31 cellular contexts compared by ENCODE assay signal in genomic region chr12:27814411-27814810, GRCh38. TPM values are rescaled to one million over a fixed set of nuclear protein-coding genes. Genes with fewer than 3 reads are reported as not detected.
DNase-seq lines count a peak whose midpoint lies in the region; ATAC-seq lines count a peak whose summit lies in the region.
"Had no signal": no experiment of that assay in that cellular context is flagged by ENCODE, and none has a peak within 500 bp of the region (broad histone marks: within the 10 kb centered on the region; RNA-seq: fewer than 3 reads in every experiment).

No MANE protein-coding gene starts in this region.

- H2BK5ac ChIP-seq in mesendoderm (ENCODE audit: low read length) = no peak overlapping the region

- H3K27ac ChIP-seq in naive thymus-derived CD4-positive, alpha-beta T cell (ENCODE audit: low read depth, low read length) = no peak overlapping the region
- no peak overlapping the region for H3K27ac ChIP-seq in mesendoderm (ENCODE audit: low read depth, low read length)
- H3K27ac ChIP-seq: brain microvascular endothelial cell, left ventricle myocardium inferior, neutrophil, right atrium auricular region, RWPE1, SJSA1, testis had no signal

- no peaks in the 10 kb centered on the region for H3K36me3 Mint-ChIP-seq in activated naive CD4-positive, alpha-beta T cell treated with anti-CD3 and anti-CD28 coated beads, Interleukin-2, amount 50 U/mL, for 72 hours
- no peaks in the 10 kb centered on the region for H3K36me3 Mint-ChIP-seq in naive thymus-derived CD4-positive, alpha-beta T cell
- H3K36me3 Mint-ChIP-seq: CD8-positive, alpha-beta T cell had no signal

- no peaks in the 10 kb centered on the region for H3K79me2 ChIP-seq in mesendoderm (ENCODE audit: control insufficient read depth, insufficient read depth, low read length)

- no peak overlapping the region for H2BK120ac ChIP-seq in mesendoderm (ENCODE audit: low read depth, low read length)

- H3K79me1 ChIP-seq in mesendoderm (ENCODE audit: low read length) = no peaks in the 10 kb centered on the region

- no peak overlapping the region for H2AK5ac ChIP-seq in mesendoderm (ENCODE audit: low read length)

- peaks cover 0 to 45% (median 0%) of the 10 kb centered on the region in 5 donors for H3K27me3 Mint-ChIP-seq in naive thymus-derived CD4-positive, alpha-beta T cell
- H3K27me3 Mint-ChIP-seq: activated B cell treated with CpG ODN at 0.5 μM for 24 hours had no signal

- POLR2A ChIA-PET in naive thymus-derived CD4-positive, alpha-beta T cell (lab: Charles Lee) = interaction anchor here (1.4 kb wide), 1 partner anchor 8 kb away, joined by 3 read pairs; no protein-coding TSS in a partner anchor

- no peak overlapping the region for H3K4me3 ChIP-seq in naive thymus-derived CD4-positive, alpha-beta T cell (ENCODE audit: low read length)
- H3K4me3 ChIP-seq in mesendoderm (ENCODE audit: low read length) = no peak overlapping the region
- H3K4me3 ChIP-seq: left ventricle myocardium inferior, right atrium auricular region, SJSA1, smooth muscle cell, testis had no signal

- WGBS in mesendoderm (ENCODE audit: extremely low coverage, insufficient coverage, low lambda C conversion rate) = no CpG with 5 or more reads among the region's 2 CpGs

- H3K9me3 ChIP-seq in naive thymus-derived CD4-positive, alpha-beta T cell (ENCODE audit: control insufficient read depth in 2 of 3, low read length in 3 of 3) = no peaks in the 10 kb centered on the region
- H3K9me3 ChIP-seq: neutrophil, right atrium auricular region, SJSA1, testis had no signal

- H3K9me3 Mint-ChIP-seq in activated naive CD4-positive, alpha-beta T cell treated with anti-CD3 and anti-CD28 coated beads, Interleukin-2, amount 50 U/mL, for 72 hours = peaks cover 0 to 4% of the 10 kb centered on the region in 2 donors
- H3K9me3 Mint-ChIP-seq in naive thymus-derived CD4-positive, alpha-beta T cell = no peaks in the 10 kb centered on the region
- H3K9me3 Mint-ChIP-seq: activated B cell treated with CpG ODN at 0.5 μM for 24 hours; activated T-cell treated with anti-CD3 and anti-CD28 coated beads, Interleukin-2, amount 50 U/mL, for 24 hours; CD8-positive, alpha-beta T cell had no signal

- H3K4ac ChIP-seq in mesendoderm (ENCODE audit: low read depth, low read length) = no peak overlapping the region

- no peak overlapping the region for H3K23ac ChIP-seq in mesendoderm (ENCODE audit: low read length)

- H4K5ac ChIP-seq in mesendoderm (ENCODE audit: low read length) = no peak overlapping the region

- intact Hi-C loops in naive thymus-derived CD4-positive, alpha-beta T cell (cut with micrococcal nuclease) = no loop called here

- no peaks in the 10 kb centered on the region for H3K36me3 ChIP-seq in naive thymus-derived CD4-positive, alpha-beta T cell (ENCODE audit: control insufficient read depth in 2 of 3, insufficient read depth in 3 of 3, low read length in 3 of 3)
- H3K36me3 ChIP-seq in mesendoderm (ENCODE audit: control insufficient read depth, insufficient read depth, low read length) = no peaks in the 10 kb centered on the region
- H3K36me3 ChIP-seq: brain microvascular endothelial cell, left ventricle myocardium inferior, neutrophil, right atrium auricular region, SJSA1 had no signal

- no peak overlapping the region for H3K56ac ChIP-seq in mesendoderm (ENCODE audit: low read length)

- no peak overlapping the region for H4K8ac ChIP-seq in mesendoderm (ENCODE audit: low read depth, low read length)

- peaks cover 0 to 14% of the 10 kb centered on the region in 2 donors for H3K4me1 ChIP-seq in naive thymus-derived CD4-positive, alpha-beta T cell (ENCODE audit: control insufficient read depth in 2 of 2, insufficient read depth in 2 of 2, low read length in 2 of 2)
- H3K4me1 ChIP-seq in mesendoderm (ENCODE audit: control insufficient read depth, low read depth, low read length) = no peaks in the 10 kb centered on the region
- H3K4me1 ChIP-seq: left ventricle myocardium inferior, right atrium auricular region had no signal

- no peak overlapping the region for H3K9ac ChIP-seq in mesendoderm (ENCODE audit: low read length)

- no peak overlapping the region for H3K18ac ChIP-seq in mesendoderm (ENCODE audit: low read length)

- H3K27ac Mint-ChIP-seq in activated naive CD4-positive, alpha-beta T cell treated with anti-CD3 and anti-CD28 coated beads, Interleukin-2, amount 50 U/mL, for 72 hours = no peak overlapping the region
- H3K27ac Mint-ChIP-seq in naive thymus-derived CD4-positive, alpha-beta T cell = peak overlapping the region in 6 of 9 donors; percentile 0 to 53 (median 27)
- H3K27ac Mint-ChIP-seq: activated B cell treated with CpG ODN at 0.5 μM for 24 hours; activated T-cell treated with anti-CD3 and anti-CD28 coated beads, Interleukin-2, amount 50 U/mL, for 24 hours; CD8-positive, alpha-beta T cell had no signal

- CTCF ChIA-PET in naive thymus-derived CD4-positive, alpha-beta T cell (lab: Charles Lee) = interaction anchor here (0.6 to 1.2 kb wide), 2 partner anchors 72 to 81 kb away, joined by 3 to 4 read pairs; no protein-coding TSS in a partner anchor

- H3K27me3 ChIP-seq in naive thymus-derived CD4-positive, alpha-beta T cell (ENCODE audit: control insufficient read depth in 2 of 2, insufficient read depth in 2 of 2, low read length in 2 of 2) = no peaks in the 10 kb centered on the region
- H3K27me3 ChIP-seq in mesendoderm (ENCODE audit: insufficient read depth, low read length, poor library complexity) = no peaks in the 10 kb centered on the region
- H3K27me3 ChIP-seq: brain microvascular endothelial cell, right atrium auricular region, SJSA1, testis had no signal

- peak; percentile 20 to 48 for ATAC-seq in activated naive CD4-positive, alpha-beta T cell treated with anti-CD3 and anti-CD28 coated beads, Interleukin-2, amount 50 U/mL, for 72 hours
- no peak for ATAC-seq in naive thymus-derived CD4-positive, alpha-beta T cell
- ATAC-seq: CD8-positive, alpha-beta T cell; HepG2; stimulated activated naive CD8-positive, alpha-beta T cell treated with anti-CD3 and anti-CD28 coated beads, Interleukin-15, Interleukin-2, amounts not matched to agents 100 U/mL and 50 U/mL, for 24 hours had no signal

- peak overlapping the region in 3 of 10 donors; percentile 34 to 46 (median 46) for H3K4me3 Mint-ChIP-seq in naive thymus-derived CD4-positive, alpha-beta T cell
- H3K4me3 Mint-ChIP-seq: activated B cell treated with CpG ODN at 0.5 μM for 24 hours; activated T-cell treated with anti-CD3 and anti-CD28 coated beads, Interleukin-2, amount 50 U/mL, for 24 hours; CD8-positive, alpha-beta T cell had no signal

- H3K4me2 ChIP-seq in mesendoderm (ENCODE audit: low read length) = no peak overlapping the region
- H3K4me2 ChIP-seq: smooth muscle cell had no signal

- no peak for DNase-seq in activated naive CD4-positive, alpha-beta T cell treated with anti-CD3 and anti-CD28 coated beads, Interleukin-2, amount 50 U/mL, for 72 hours (ENCODE audit: low spot score in 2 of 2)
- no peak for DNase-seq in activated naive CD4-positive, alpha-beta T cell treated with Interleukin-2 at 50 U/mL for 16 hours
- peak; percentile 41 for DNase-seq in LoVo (ENCODE audit: low spot score)
- peak; percentile 21 for DNase-seq in amniotic epithelial cell (ENCODE audit: low read depth)
- no peak for DNase-seq in naive thymus-derived CD4-positive, alpha-beta T cell
- no peak for DNase-seq in NCI-H345 (lab: John Stamatoyannopoulos, UW)
- no peak for DNase-seq in mesendoderm
- DNase-seq in stimulated activated CD8-positive, alpha-beta memory T cell treated with anti-CD3 and anti-CD28 coated beads, Interleukin-4, amount 100 ng/mL, for 48 hours = no peak
- DNase-seq: activated B cell treated with CpG ODN at 0.5 μM for 24 hours; activated T-cell treated with anti-CD3 and anti-CD28 coated beads, Interleukin-2, amount 50 U/mL, for 24 hours; amygdala; brain microvascular endothelial cell; CD8-positive, alpha-beta T cell; left ventricle myocardium inferior; NCI-H1048; NCI-H1694; posterior cingulate gyrus; stimulated activated naive CD8-positive, alpha-beta T cell treated with anti-CD3 and anti-CD28 coated beads, Interleukin-15, Interleukin-2, amounts not matched to agents 100 U/mL and 50 U/mL, for 24 hours; T-helper 1 cell; testis had no signal

- peaks cover 10 to 27% (median 17%) of the 10 kb centered on the region in 7 donors for H3K4me1 Mint-ChIP-seq in naive thymus-derived CD4-positive, alpha-beta T cell
- H3K4me1 Mint-ChIP-seq: activated B cell treated with CpG ODN at 0.5 μM for 24 hours had no signal

- no peak overlapping the region for H2BK15ac ChIP-seq in mesendoderm (replicated peaks; ENCODE audit: low read depth)

RNA-seq across cellular contexts. Expression of gene MANSC4, which starts 34.4 kb away (rescaled TPM):
- not detected for total RNA-seq in activated naive CD4-positive, alpha-beta T cell treated with anti-CD3 and anti-CD28 coated beads, Interleukin-2, amount 50 U/mL, for 72 hours
- total RNA-seq in naive thymus-derived CD4-positive, alpha-beta T cell = under 1 TPM in 1 of 5 experiments, not detected in 4; 0.64 TPM
- not detected for polyA plus RNA-seq in naive thymus-derived CD4-positive, alpha-beta T cell
- 0.04 TPM for polyA plus RNA-seq in mesendoderm (2013, experiment 1 of 2)
- not detected for polyA plus RNA-seq in mesendoderm (2013, experiment 2 of 2)
- total RNA-seq: activated B cell treated with CpG ODN at 0.5 μM for 24 hours; CD8-positive, alpha-beta T cell; epithelial cell of proximal tubule; HepG2; left ventricle myocardium inferior; mesenteric fat pad; myocyte; NCI-H460; right atrium auricular region; SJSA1; ureter had no signal
- polyA plus RNA-seq: HepG2 had no signal

RNA-seq across cellular contexts. Expression of gene KLHL42, which starts 34.4 kb away (rescaled TPM):
- 10 to 100 TPM in 1 of 2 donors, 1 to 10 TPM in 1; 7.1 to 14.3 TPM for total RNA-seq in activated naive CD4-positive, alpha-beta T cell treated with anti-CD3 and anti-CD28 coated beads, Interleukin-2, amount 50 U/mL, for 72 hours
- total RNA-seq in naive thymus-derived CD4-positive, alpha-beta T cell = 10 to 100 TPM; 16.0 to 27.0 (median 18.4) TPM
- 10 to 100 TPM in 1 of 2 donors, 1 to 10 TPM in 1; 9.6 to 11.4 TPM for polyA plus RNA-seq in naive thymus-derived CD4-positive, alpha-beta T cell
- 17.1 TPM for polyA plus RNA-seq in mesendoderm (2013, experiment 1 of 2)
- 17.4 TPM for polyA plus RNA-seq in mesendoderm (2013, experiment 2 of 2)

Comparison
In these comparisons a context has a peak if more than half of its experiments do, and no peak if none do; other contexts are left out.
1. DNase-seq: peak in LoVo (single experiment) and amniotic epithelial cell (single experiment); none in activated naive CD4-positive, alpha-beta T cell treated with anti-CD3 and anti-CD28 coated beads, Interleukin-2, amount 50 U/mL, for 72 hours (0 of 2), activated naive CD4-positive, alpha-beta T cell treated with Interleukin-2 at 50 U/mL for 16 hours (single experiment), naive thymus-derived CD4-positive, alpha-beta T cell (0 of 9), NCI-H345 (single experiment), mesendoderm (single experiment) and stimulated activated CD8-positive, alpha-beta memory T cell treated with anti-CD3 and anti-CD28 coated beads, Interleukin-4, amount 100 ng/mL, for 48 hours (single experiment).
2. H3K27ac Mint-ChIP-seq: peak in naive thymus-derived CD4-positive, alpha-beta T cell (6 of 9); none in activated naive CD4-positive, alpha-beta T cell treated with anti-CD3 and anti-CD28 coated beads, Interleukin-2, amount 50 U/mL, for 72 hours (0 of 2).